In the genomic region with DNA sequence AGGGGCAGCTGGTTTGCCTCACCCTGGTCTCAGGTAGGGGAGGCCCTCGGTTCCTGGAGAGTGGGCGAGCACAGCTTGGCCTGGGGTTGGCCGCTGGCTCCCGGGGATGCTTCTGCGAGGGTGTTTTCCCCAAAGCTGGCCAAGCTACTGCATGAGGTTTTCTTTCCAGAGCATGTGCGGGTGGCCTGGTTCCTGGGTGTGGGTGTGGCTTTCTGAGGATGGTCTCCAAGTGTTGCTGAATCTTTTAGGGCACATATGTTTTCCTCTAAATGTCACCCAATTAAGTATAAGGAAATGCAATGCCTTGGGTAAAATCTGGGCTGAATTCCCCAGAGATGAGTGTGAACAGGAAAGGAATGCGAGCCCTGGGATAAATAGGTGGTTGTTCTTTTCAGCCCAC, we compare ENCODE assay signal across 21 cellular contexts.
DNase-seq lines count a peak whose midpoint lies in the region; ATAC-seq, FAIRE-seq and TF ChIP-seq lines count a peak whose summit lies in the region.
"Had no signal": no experiment of that assay in that cellular context is flagged by ENCODE, and none has a peak within 500 bp of the region (broad histone marks: within the 10 kb centered on the region; RNA-seq: fewer than 3 reads in every experiment).

No MANE protein-coding gene starts in this region.

- peak overlapping the region; percentile 91 for H4K91ac ChIP-seq in trophoblast cell (ENCODE audit: low read depth, low read length)

- H4K12ac ChIP-seq in trophoblast cell (ENCODE audit: low read depth, low read length) = no peak overlapping the region

- H2AK5ac ChIP-seq in trophoblast cell (ENCODE audit: low read length) = peak overlapping the region; percentile 75

- peak overlapping the region; percentile 18 for H3K4ac ChIP-seq in trophoblast cell (ENCODE audit: low read depth, low read length)

- BruUV-seq in PC-3 (replicated peaks; lab: Mats Ljungman, UMichigan) = no TSS peak

- H2BK12ac ChIP-seq in trophoblast cell (ENCODE audit: low read length) = peak overlapping the region; percentile 84

- no peak overlapping the region for H3K23ac ChIP-seq in trophoblast cell (ENCODE audit: low read length)

- peak overlapping the region; percentile 72 for H2BK120ac ChIP-seq in trophoblast cell (ENCODE audit: insufficient read depth, low read length, poor library complexity)

- H3K27me3 ChIP-seq in PC-3 (ENCODE audit: low read length) (no peaks in the 10 kb centered on the region), trophoblast cell (ENCODE audit: insufficient read depth, low read length) (no peaks in the 10 kb centered on the region), small intestine (ENCODE audit: control insufficient read depth in 2 of 2, insufficient read depth in 2 of 2, low read length in 2 of 2) (no peaks in the 10 kb centered on the region)
- H3K27me3 ChIP-seq: BLaER1 treated with 17β-estradiol and CSF1 and Interleukin-3, amounts not matched to agents 10 nM and 100 nM; brain microvascular endothelial cell; dorsolateral prefrontal cortex had no signal

- no peaks in the 10 kb centered on the region for H4K20me1 ChIP-seq in PC-3 (ENCODE audit: low read length)
- H4K20me1 ChIP-seq: BLaER1 treated with 17β-estradiol and CSF1 and Interleukin-3, amounts not matched to agents 10 nM and 100 nM had no signal

- H3K79me2 ChIP-seq in PC-3 (ENCODE audit: low read length) (no peaks in the 10 kb centered on the region), trophoblast cell (ENCODE audit: control insufficient read depth, insufficient read depth, low read length, poor library complexity) (no peaks in the 10 kb centered on the region)

- CTCF ChIA-PET in PC-3 (lab: Charles Lee) = no interaction called here

- peak overlapping the region; percentile 15 for H2BK5ac ChIP-seq in trophoblast cell (ENCODE audit: low read depth, low read length, poor library complexity)

- peak overlapping the region; percentile 39 for H3K18ac ChIP-seq in trophoblast cell (ENCODE audit: low read length)

- POLR2A ChIA-PET in PC-3 (lab: Charles Lee; ENCODE audit: unreplicated experiment) = no interaction called here

- WGBS in trophoblast cell (ENCODE audit: extremely low coverage, insufficient coverage, insufficient read length) = no CpG with 5 or more reads among the region's 7 CpGs
- whole genome bisulfite sequencing in small intestine, 3 donors = 71 to 85% (median 82%) methylated on average over 7 of the region's 7 CpGs

- H3K36me3 ChIP-seq in PC-3 (ENCODE audit: low read depth, low read length) (no peaks in the 10 kb centered on the region), trophoblast cell (ENCODE audit: control insufficient read depth in 1 of 2, insufficient read depth in 2 of 2, low read length in 2 of 2) (peaks cover 2 to 4% of the 10 kb centered on the region in 2 experiments), small intestine (ENCODE audit: control insufficient read depth in 2 of 2, insufficient read depth in 2 of 2, low read length in 2 of 2) (no peaks in the 10 kb centered on the region)
- H3K36me3 ChIP-seq: BLaER1 treated with 17β-estradiol and CSF1 and Interleukin-3, amounts not matched to agents 10 nM and 100 nM; brain microvascular endothelial cell; esophagus muscularis mucosa had no signal

- H4K8ac ChIP-seq in trophoblast cell (ENCODE audit: low read depth, low read length) = peak overlapping the region; percentile 66

- H3K4me1 ChIP-seq in PC-3 (ENCODE audit: insufficient read depth, low read length) (peaks cover 10% of the 10 kb centered on the region; the same call in 1 of the 2 replicates), trophoblast cell (ENCODE audit: control insufficient read depth in 1 of 2, insufficient read depth in 2 of 2, low read length in 2 of 2) (peaks cover 22 to 28% of the 10 kb centered on the region in 2 experiments), small intestine (ENCODE audit: control insufficient read depth in 2 of 2, insufficient read depth in 1 of 2, low read depth in 1 of 2, low read length in 1 of 2) (no peaks in the 10 kb centered on the region)
- H3K4me1 ChIP-seq: esophagus muscularis mucosa had no signal

- peaks cover 18% of the 10 kb centered on the region for H3K79me1 ChIP-seq in trophoblast cell (ENCODE audit: low read length)

- H3K4me3 ChIP-seq in PC-3 (ENCODE audit: low read length) (no peak overlapping the region), fibroblast of mammary gland (ENCODE audit: control insufficient read depth, low read depth, low read length) (no peak overlapping the region), trophoblast cell (ENCODE audit: low read depth, low read length) (no peak overlapping the region), small intestine (ENCODE audit: low read depth in 1 of 2, low read length in 2 of 2) (no peak overlapping the region)
- H3K4me3 ChIP-seq: BLaER1 treated with 17β-estradiol and CSF1 and Interleukin-3, amounts not matched to agents 10 nM and 100 nM; dorsolateral prefrontal cortex; esophagus muscularis mucosa had no signal

- H3K9ac ChIP-seq in PC-3 (ENCODE audit: low read length) (no peak overlapping the region), trophoblast cell (ENCODE audit: low read length) (no peak overlapping the region)
- H3K9ac ChIP-seq: BLaER1 treated with 17β-estradiol and CSF1 and Interleukin-3, amounts not matched to agents 10 nM and 100 nM had no signal

- ATAC-seq in PC-3 = no peak
- ATAC-seq: naive thymus-derived CD4-positive, alpha-beta T cell had no signal

- H3K27ac ChIP-seq in PC-3 (ENCODE audit: low read length) = no peak overlapping the region
- H3K27ac ChIP-seq in trophoblast cell (ENCODE audit: low read depth, low read length) = no peak overlapping the region
- H3K27ac ChIP-seq in small intestine (ENCODE audit: low read depth in 1 of 2, low read length in 1 of 2) = no peak overlapping the region
- H3K27ac ChIP-seq: BLaER1 treated with 17β-estradiol and CSF1 and Interleukin-3, amounts not matched to agents 10 nM and 100 nM; brain microvascular endothelial cell; esophagus muscularis mucosa; RWPE1 had no signal

- DNase-seq in EL (peak; percentile 93), PC-3 (peak; percentile 42), fibroblast of mammary gland (ENCODE audit: low read depth) (peak; percentile 67), trophoblast cell (peak in 1 of 2 donors; percentile 31), NCI-H2107 (lab: John Stamatoyannopoulos, UW) (no peak), NCI-H524 (lab: John Stamatoyannopoulos, UW) (no peak), small intestine (no peak), SKM-1 treated with dmso at 0.1 percent for 144 hours (lab: John Stamatoyannopoulos, UW; ENCODE audit: unreplicated experiment) (no peak)
- DNase-seq: activated CD4-positive, alpha-beta T cell treated with anti-CD3 and anti-CD28 coated beads for 1 hour; activated CD8-positive, alpha-beta memory T cell treated with anti-CD3 and anti-CD28 coated beads, Interleukin-2, amount 50 U/mL, for 48 hours; activated naive CD4-positive, alpha-beta T cell treated with Interleukin-2 at 50 U/mL for 16 hours; brain microvascular endothelial cell; DMS 273 treated with DMSO at 0.1 percent for 48 hours; dorsolateral prefrontal cortex; MV-4-11; naive thymus-derived CD4-positive, alpha-beta T cell; stimulated activated CD4-positive, alpha-beta T cell treated with anti-CD3 and anti-CD28 coated beads, Interleukin-15, amount 100 ng/mL, for 24 hours; T-helper 2 cell had no signal

- H3K9me3 ChIP-seq in PC-3 (ENCODE audit: low read length) = no peaks in the 10 kb centered on the region
- peaks cover 11% of the 10 kb centered on the region for H3K9me3 ChIP-seq in trophoblast cell (ENCODE audit: insufficient read depth, low read depth, low read length)
- H3K9me3 ChIP-seq in small intestine (ENCODE audit: control insufficient read depth, low read depth) = no peaks in the 10 kb centered on the region

- TF ChIP-seq CTCF in PC-3 (conservative IDR thresholded peaks at IDR 0.05; ENCODE audit: low read depth, low read length) = no peak
- no peak for TF ChIP-seq CTCF in fibroblast of mammary gland (conservative IDR thresholded peaks at IDR 0.05; ENCODE audit: control insufficient read depth, insufficient read depth, low read depth, low read length)

- no peaks in the 10 kb centered on the region for H3K9me2 ChIP-seq in PC-3 (replicated peaks; ENCODE audit: low read length)

- H3K14ac ChIP-seq in trophoblast cell (ENCODE audit: low read length) = peak overlapping the region; percentile 50

- H2AFZ ChIP-seq in PC-3 (ENCODE audit: low read length) (no peak overlapping the region), trophoblast cell (ENCODE audit: insufficient read depth, low read length, poor library complexity) (no peak overlapping the region)

- H3K4me2 ChIP-seq in PC-3 (ENCODE audit: low read length) = no peak overlapping the region
- H3K4me2 ChIP-seq in trophoblast cell (ENCODE audit: low read length) = no peak overlapping the region
- H3K4me2 ChIP-seq: BLaER1 treated with 17β-estradiol and CSF1 and Interleukin-3, amounts not matched to agents 10 nM and 100 nM had no signal

- no peaks in the 10 kb centered on the region for H3F3A ChIP-seq in PC-3 (ENCODE audit: low read length, unreplicated experiment)

- intact Hi-C loops in PC-3 (cut with micrococcal nuclease) = no loop called here

- FAIRE-seq in small intestine (lab: Jason Lieb, UNC) = no peak

Comparison
In these comparisons a context has a peak if more than half of its experiments do, and no peak if none do; other contexts are left out.
1. DNase-seq: peak in EL (single experiment), PC-3 (single experiment) and fibroblast of mammary gland (single experiment); none in NCI-H2107 (single experiment), NCI-H524 (0 of 2), small intestine (single experiment) and SKM-1 treated with dmso at 0.1 percent for 144 hours (single experiment).